Comparison of ENCODE assay signal across 13 cellular contexts in genomic region chr10:84348860-84349259, GRCh38. TPM values are rescaled to one million over a fixed set of nuclear protein-coding genes. Genes with fewer than 3 reads are reported as not detected.
DNase-seq lines count a peak whose midpoint lies in the region; ATAC-seq and TF ChIP-seq lines count a peak whose summit lies in the region.
"Had no signal": no experiment of that assay in that cellular context is flagged by ENCODE, and none has a peak within 500 bp of the region (broad histone marks: within the 10 kb centered on the region; RNA-seq: fewer than 3 reads in every experiment).

No MANE protein-coding gene starts in this region.

- H2AFZ ChIP-seq in SK-N-SH (ENCODE audit: low read depth) = no peak overlapping the region
- no peak overlapping the region for H2AFZ ChIP-seq in fibroblast of lung (ENCODE audit: low read length)

- H3K79me2 ChIP-seq in SK-N-SH (ENCODE audit: insufficient read depth) = peaks cover 82% of the 10 kb centered on the region
- peaks cover 49% of the 10 kb centered on the region for H3K79me2 ChIP-seq in fibroblast of lung (ENCODE audit: control insufficient read depth, insufficient read depth, low read length)

- H3K4me3 Mint-ChIP-seq in CD8-positive, alpha-beta memory T cell = no peak overlapping the region
- H3K4me3 Mint-ChIP-seq: activated CD4-positive, alpha-beta memory T cell treated with anti-CD3 and anti-CD28 coated beads for 36 hours had no signal

- H3K9ac ChIP-seq in SK-N-SH = peak overlapping the region; percentile 29; the same call in 1 of the 2 replicates
- H3K9ac ChIP-seq in fibroblast of lung (ENCODE audit: insufficient read depth, low read length) = no peak overlapping the region

- H3K27me3 Mint-ChIP-seq in CD8-positive, alpha-beta memory T cell = no peaks in the 10 kb centered on the region
- H3K27me3 Mint-ChIP-seq: activated CD4-positive, alpha-beta memory T cell treated with anti-CD3 and anti-CD28 coated beads for 36 hours had no signal

- TF ChIP-seq EP300 in SK-N-SH (IDR thresholded peaks at IDR 0.05; ENCODE audit: borderline replicate concordance in 1 of 2, low read depth in 1 of 2, low read length in 1 of 2) (no peak), sigmoid colon (IDR thresholded peaks at IDR 0.05) (peak in 1 of 4 donors; percentile 14)

- no peaks in the 10 kb centered on the region for H3K36me3 ChIP-seq in CD8-positive, alpha-beta memory T cell (ENCODE audit: insufficient read depth, low read length)
- no peaks in the 10 kb centered on the region for H3K36me3 ChIP-seq in SK-N-SH (replicated peaks in 1 of 2; ENCODE audit: control insufficient read depth in 1 of 2, insufficient read depth in 2 of 2, low read length in 1 of 2)
- peaks cover 1% of the 10 kb centered on the region for H3K36me3 ChIP-seq in fibroblast of lung (ENCODE audit: control insufficient read depth, insufficient read depth, low read length)
- H3K36me3 ChIP-seq in sigmoid colon = no peaks in the 10 kb centered on the region

- peaks cover 31% of the 10 kb centered on the region for H3K4me1 ChIP-seq in CD8-positive, alpha-beta memory T cell (ENCODE audit: insufficient read depth, low read length)
- H3K4me1 ChIP-seq in SK-N-SH (ENCODE audit: control insufficient read depth in 1 of 2, insufficient read depth in 2 of 2, low read depth in 1 of 2, low read length in 1 of 2) = no peaks in the 10 kb centered on the region
- H3K4me1 ChIP-seq in fibroblast of lung (ENCODE audit: control insufficient read depth, extremely low read depth, insufficient read depth, low read length) = peaks cover 3% of the 10 kb centered on the region
- peaks cover 0 to 38% (median 22%) of the 10 kb centered on the region in 4 donors for H3K4me1 ChIP-seq in sigmoid colon

- DNase-seq in CD8-positive, alpha-beta memory T cell = no peak
- no peak for DNase-seq in SK-N-SH
- peak; percentile 81 to 87 for DNase-seq in fibroblast of lung (ENCODE audit: low read depth in 2 of 2)
- no peak for DNase-seq in sigmoid colon
- DNase-seq in activated CD4-positive, CD25-positive, alpha-beta regulatory T cell treated with anti-CD3 and anti-CD28 coated beads, Interleukin-2, amount 50 U/mL, for 72 hours = no peak
- DNase-seq in GF-D8 (lab: John Stamatoyannopoulos, UW) = no peak
- DNase-seq: activated CD4-positive, alpha-beta memory T cell treated with anti-CD3 and anti-CD28 coated beads for 36 hours; head of caudate nucleus; Kasumi-1; NCI-H446; stimulated activated naive CD8-positive, alpha-beta T cell treated with anti-CD3 and anti-CD28 coated beads, Interleukin-15, Interleukin-2, amounts not matched to agents 100 U/mL and 50 U/mL, for 24 hours had no signal

- peaks cover 58% of the 10 kb centered on the region for H4K20me1 ChIP-seq in SK-N-SH (ENCODE audit: insufficient read depth)
- peaks cover 1% of the 10 kb centered on the region for H4K20me1 ChIP-seq in fibroblast of lung (ENCODE audit: control insufficient read depth, extremely low read depth, insufficient read depth, low read length)

- H3K9me2 ChIP-seq in SK-N-SH = no peaks in the 10 kb centered on the region

- peaks cover 0 to 21% (median 0%) of the 10 kb centered on the region in 3 donors for H3K36me3 Mint-ChIP-seq in CD8-positive, alpha-beta memory T cell

- H3K4me1 Mint-ChIP-seq in CD8-positive, alpha-beta memory T cell = peaks cover 47 to 81% (median 79%) of the 10 kb centered on the region in 3 donors

- H3K9me3 Mint-ChIP-seq in CD8-positive, alpha-beta memory T cell = no peaks in the 10 kb centered on the region
- H3K9me3 Mint-ChIP-seq: activated CD4-positive, alpha-beta memory T cell treated with anti-CD3 and anti-CD28 coated beads for 36 hours had no signal

- CTCF ChIA-PET in CD8-positive, alpha-beta memory T cell (lab: Charles Lee) = interaction anchor here (2.1 kb wide), 1 partner anchor 191 kb away, joined by 7 read pairs; no protein-coding TSS in a partner anchor
- CTCF ChIA-PET in SK-N-SH (lab: Yijun Ruan, JAX) = interaction anchor here (6.3 kb wide), 1 partner anchor 189 kb away, joined by 30 read pairs; no protein-coding TSS in a partner anchor

- no peak overlapping the region for H3K4me3 ChIP-seq in CD8-positive, alpha-beta memory T cell (ENCODE audit: low read length)
- H3K4me3 ChIP-seq in SK-N-SH (ENCODE audit: low read depth in 2 of 2, low read length in 1 of 2) (no peak overlapping the region), fibroblast of lung (replicated peaks in 1 of 4; ENCODE audit: control extremely low read depth in 1 of 4, insufficient read depth in 1 of 4, low read depth in 3 of 4, low read length in 4 of 4) (no peak overlapping the region), sigmoid colon (no peak overlapping the region)

- peaks cover 16% of the 10 kb centered on the region for H3F3A ChIP-seq in SK-N-SH (replicated peaks; ENCODE audit: insufficient read depth)

- intact Hi-C loops in sigmoid colon (cut with DNase I) = no loop called here

- H3K27ac Mint-ChIP-seq in CD8-positive, alpha-beta memory T cell = peak overlapping the region in 5 of 8 donors; percentile 47 to 83 (median 58)
- H3K27ac Mint-ChIP-seq: activated CD4-positive, alpha-beta memory T cell treated with anti-CD3 and anti-CD28 coated beads for 36 hours had no signal

- TF ChIP-seq POLR2A in sigmoid colon (IDR thresholded peaks at IDR 0.05) = no peak

- H3K9me3 ChIP-seq in CD8-positive, alpha-beta memory T cell (ENCODE audit: low read length) = no peaks in the 10 kb centered on the region
- no peaks in the 10 kb centered on the region for H3K9me3 ChIP-seq in SK-N-SH
- no peaks in the 10 kb centered on the region for H3K9me3 ChIP-seq in fibroblast of lung (ENCODE audit: control insufficient read depth, insufficient read depth, low read depth, low read length)
- no peaks in the 10 kb centered on the region for H3K9me3 ChIP-seq in sigmoid colon

- no peaks in the 10 kb centered on the region for H3K27me3 ChIP-seq in CD8-positive, alpha-beta memory T cell (ENCODE audit: insufficient read depth, low read length, poor library complexity, severe bottlenecking)
- H3K27me3 ChIP-seq in SK-N-SH (ENCODE audit: insufficient read depth) (no peaks in the 10 kb centered on the region), fibroblast of lung (ENCODE audit: control insufficient read depth, insufficient read depth, low read length) (no peaks in the 10 kb centered on the region), sigmoid colon (no peaks in the 10 kb centered on the region)

- ATAC-seq in GM21447 (IDR thresholded peaks at IDR 0.05; ENCODE audit: unreplicated experiment) (no peak), GM19395 (IDR thresholded peaks at IDR 0.05; ENCODE audit: unreplicated experiment) (no peak)
- ATAC-seq: stimulated activated naive CD8-positive, alpha-beta T cell treated with anti-CD3 and anti-CD28 coated beads, Interleukin-15, Interleukin-2, amounts not matched to agents 100 U/mL and 50 U/mL, for 24 hours had no signal

- H3K27ac ChIP-seq in CD8-positive, alpha-beta memory T cell (ENCODE audit: low read depth, low read length) = no peak overlapping the region
- H3K27ac ChIP-seq in SK-N-SH (ENCODE audit: low read depth in 2 of 2, low read length in 1 of 2) (peak overlapping the region in 1 of 2 experiments; percentile 92; a peak in 2 of 4 replicates), fibroblast of lung (ENCODE audit: insufficient read depth, low read length) (peak overlapping the region; percentile 63), sigmoid colon (peak overlapping the region; percentile 52 to 77 (median 64))

- WGBS in SK-N-SH (ENCODE audit: low lambda C conversion rate) = 21% methylated on average over 2 of the region's 2 CpGs
- 86 to 94% methylated on average over 2 of the region's 2 CpGs for WGBS in sigmoid colon, 2 donors

- H3K4me2 ChIP-seq in SK-N-SH (peak overlapping the region; percentile 62), fibroblast of lung (ENCODE audit: extremely low read depth, insufficient read depth, low read length) (peak overlapping the region; percentile 68)

- POLR2A ChIA-PET in CD8-positive, alpha-beta memory T cell (lab: Charles Lee) = no interaction called here
- POLR2A ChIA-PET in SK-N-SH (lab: Yijun Ruan, JAX) = no interaction called here

- no peak for TF ChIP-seq RAD21 in SK-N-SH (IDR thresholded peaks at IDR 0.05; ENCODE audit: low read length)

- TF ChIP-seq CTCF in SK-N-SH (IDR thresholded peaks at IDR 0.05) (no peak), fibroblast of lung (conservative IDR thresholded peaks at IDR 0.05 in 1 of 2, IDR thresholded peaks at IDR 0.05 in 1 of 2; ENCODE audit: low read depth in 1 of 2, low read length in 2 of 2) (no peak), sigmoid colon (IDR thresholded peaks at IDR 0.05) (no peak)

TF ChIP-seq in SK-N-SH, 30 proteins besides CTCF, POLR2A, EP300 and RAD21 (continues in another document):
- 0 out of 2 replicates have a peak, but pooled peaks have one; percentile 23 for TF ChIP-seq PBX3 (IDR thresholded peaks at IDR 0.05)
- 0 out of 2 replicates have a peak, but pooled peaks have one; percentile 15 for TF ChIP-seq TCF12 (IDR thresholded peaks at IDR 0.05)
- no peak for TF ChIP-seq NFIC (IDR thresholded peaks at IDR 0.05; ENCODE audit: borderline replicate concordance)

RNA-seq across cellular contexts. Expression of gene CCSER2, which starts 20.5 kb away (rescaled TPM):
- total RNA-seq in CD8-positive, alpha-beta memory T cell = 10 to 100 TPM; 62.6 to 74.5 TPM
- polyA plus RNA-seq in CD8-positive, alpha-beta memory T cell = 114 TPM
- 8.5 and 12.2 TPM in 2 replicates for polyA plus RNA-seq in SK-N-SH (2012; rRNA removed)
- 11.3 and 13.8 TPM in 2 replicates for polyA plus RNA-seq in SK-N-SH (2012; cell fraction: cytosol; rRNA removed)
- polyA plus RNA-seq in SK-N-SH (2012; cell fraction: nucleus; rRNA removed) = 3.7 and 10.9 TPM in 2 replicates
- total RNA-seq in fibroblast of lung = 23.6 and 28.2 TPM in 2 replicates
- polyA plus RNA-seq in fibroblast of lung = 60.1 and 65.4 TPM in 2 replicates
- polyA plus RNA-seq in fibroblast of lung (2012) = 31.7 and 33.5 TPM in 2 replicates
- 16.9 and 24.8 TPM in 2 replicates for polyA minus RNA-seq in fibroblast of lung (ENCODE audit: low replicate concordance)
- 100 to 1,000 TPM in 1 of 4 donors, 10 to 100 TPM in 3; 83.2 to 101 (median 91.2) TPM for total RNA-seq in sigmoid colon
- polyA plus RNA-seq in sigmoid colon = 10 to 100 TPM; 10.2 to 11.5 (median 10.4) TPM

Comparison
In these comparisons a context has a peak if more than half of its experiments do, and no peak if none do; other contexts are left out.
1. DNase-seq: peak in fibroblast of lung (2 of 2); none in CD8-positive, alpha-beta memory T cell (0 of 5), SK-N-SH (single experiment), sigmoid colon (single experiment), activated CD4-positive, CD25-positive, alpha-beta regulatory T cell treated with anti-CD3 and anti-CD28 coated beads, Interleukin-2, amount 50 U/mL, for 72 hours (single experiment) and GF-D8 (single experiment).